Comparison of ENCODE assay signal across 25 cellular contexts in genomic region chr10:32028710-32029109, GRCh38.
"Had no signal": no experiment of that assay in that cellular context is flagged by ENCODE, and none has a peak within 500 bp of the region (broad histone marks: within the 10 kb centered on the region; RNA-seq: fewer than 3 reads in every experiment).

No MANE protein-coding gene starts in this region.

- H3K4me3 Mint-ChIP-seq: activated CD4-positive, alpha-beta memory T cell treated with anti-CD3 and anti-CD28 coated beads for 36 hours; activated CD4-positive, alpha-beta T cell treated with anti-CD3 and anti-CD28 coated beads, Interleukin-2, amount 10 ng/mL, durations not matched to agents 7 days and 5 days; activated naive CD8-positive, alpha-beta T cell treated with anti-CD3 and anti-CD28 coated beads, Interleukin-2, amount 10 ng/mL, durations not matched to agents 7 days and 5 days; activated T-helper 1 cell treated with anti-CD3 and anti-CD28 coated beads, Interleukin-12 subunit alpha, Interleukin-12 subunit beta, Interleukin-2, Interleukin-4 antibody, amounts not matched to agents 30 ng/mL and 10 ng/mL and 1 ng/mL, durations not matched to agents 14 hours and 24 hours and 36 hours; T-helper 1 cell treated with Interleukin-12 subunit alpha and Interleukin-12 subunit beta and Interleukin-4 antibody, amounts not matched to agents 30 μg/mL and 1 μg/mL, for 36 hours had no signal

- H3K4me1 ChIP-seq: breast epithelium, Peyer's patch, SJCRH30 had no signal

- H3K27me3 Mint-ChIP-seq: activated CD4-positive, alpha-beta memory T cell treated with anti-CD3 and anti-CD28 coated beads for 36 hours; activated CD4-positive, alpha-beta T cell treated with anti-CD3 and anti-CD28 coated beads, Interleukin-2, amount 10 ng/mL, durations not matched to agents 7 days and 5 days; activated naive CD8-positive, alpha-beta T cell treated with anti-CD3 and anti-CD28 coated beads, Interleukin-2, amount 10 ng/mL, durations not matched to agents 7 days and 5 days had no signal

- H3K4me3 ChIP-seq: breast epithelium, Peyer's patch, SJCRH30 had no signal

- H3K27ac ChIP-seq: breast epithelium, Peyer's patch, RWPE1, SJCRH30, VCaP had no signal

- DNase-seq: activated CD4-positive, alpha-beta memory T cell treated with anti-CD3 and anti-CD28 coated beads for 36 hours; activated CD4-positive, alpha-beta T cell treated with anti-CD3 and anti-CD28 coated beads, Interleukin-2, amount 10 ng/mL, durations not matched to agents 7 days and 5 days; activated CD4-positive, CD25-positive, alpha-beta regulatory T cell; activated CD8-positive, alpha-beta memory T cell treated with anti-CD3 and anti-CD28 coated beads for 24 hours; activated effector memory CD4-positive, alpha-beta T cell treated with Interleukin-2 at 50 U/mL for 16 hours; activated naive CD4-positive, alpha-beta T cell; activated naive CD8-positive, alpha-beta T cell treated with anti-CD3 and anti-CD28 coated beads, Interleukin-2, amount 10 ng/mL, durations not matched to agents 7 days and 5 days; aorta; caudate nucleus; MM.1S; NCI-H1105 treated with DMSO at 0.1 percent for 48 hours; NCI-H1436 treated with DMSO at 0.1 percent for 48 hours; NCI-H187 treated with DMSO at 0.1 percent for 48 hours; NCI-H2081 treated with DMSO at 0.1 percent for 48 hours; NCI-H446; NCI-H524; Peyer's patch; Right ventricle myocardium superior; SJCRH30; T-helper 9 cell had no signal

- H3K27me3 ChIP-seq: breast epithelium, Peyer's patch, SJCRH30 had no signal

- H3K9me3 ChIP-seq: breast epithelium, Peyer's patch, SJCRH30 had no signal

- H3K9me3 Mint-ChIP-seq: activated CD4-positive, alpha-beta memory T cell treated with anti-CD3 and anti-CD28 coated beads for 36 hours; activated CD4-positive, alpha-beta T cell treated with anti-CD3 and anti-CD28 coated beads, Interleukin-2, amount 10 ng/mL, durations not matched to agents 7 days and 5 days; activated naive CD8-positive, alpha-beta T cell treated with anti-CD3 and anti-CD28 coated beads, Interleukin-2, amount 10 ng/mL, durations not matched to agents 7 days and 5 days; activated T-helper 1 cell treated with anti-CD3 and anti-CD28 coated beads, Interleukin-12 subunit alpha, Interleukin-12 subunit beta, Interleukin-2, Interleukin-4 antibody, amounts not matched to agents 30 ng/mL and 10 ng/mL and 1 ng/mL, durations not matched to agents 14 hours and 24 hours and 36 hours; T-helper 1 cell treated with Interleukin-12 subunit alpha and Interleukin-12 subunit beta and Interleukin-4 antibody, amounts not matched to agents 30 μg/mL and 1 μg/mL, for 36 hours had no signal

- H3K27ac Mint-ChIP-seq: activated CD4-positive, alpha-beta memory T cell treated with anti-CD3 and anti-CD28 coated beads for 36 hours; activated CD4-positive, alpha-beta T cell treated with anti-CD3 and anti-CD28 coated beads, Interleukin-2, amount 10 ng/mL, durations not matched to agents 7 days and 5 days; activated naive CD8-positive, alpha-beta T cell treated with anti-CD3 and anti-CD28 coated beads, Interleukin-2, amount 10 ng/mL, durations not matched to agents 7 days and 5 days; activated T-helper 1 cell treated with anti-CD3 and anti-CD28 coated beads, Interleukin-12 subunit alpha, Interleukin-12 subunit beta, Interleukin-2, Interleukin-4 antibody, amounts not matched to agents 30 ng/mL and 10 ng/mL and 1 ng/mL, durations not matched to agents 14 hours and 24 hours and 36 hours had no signal
